ENCODE assay signal across 8 cellular contexts in the genomic region with DNA sequence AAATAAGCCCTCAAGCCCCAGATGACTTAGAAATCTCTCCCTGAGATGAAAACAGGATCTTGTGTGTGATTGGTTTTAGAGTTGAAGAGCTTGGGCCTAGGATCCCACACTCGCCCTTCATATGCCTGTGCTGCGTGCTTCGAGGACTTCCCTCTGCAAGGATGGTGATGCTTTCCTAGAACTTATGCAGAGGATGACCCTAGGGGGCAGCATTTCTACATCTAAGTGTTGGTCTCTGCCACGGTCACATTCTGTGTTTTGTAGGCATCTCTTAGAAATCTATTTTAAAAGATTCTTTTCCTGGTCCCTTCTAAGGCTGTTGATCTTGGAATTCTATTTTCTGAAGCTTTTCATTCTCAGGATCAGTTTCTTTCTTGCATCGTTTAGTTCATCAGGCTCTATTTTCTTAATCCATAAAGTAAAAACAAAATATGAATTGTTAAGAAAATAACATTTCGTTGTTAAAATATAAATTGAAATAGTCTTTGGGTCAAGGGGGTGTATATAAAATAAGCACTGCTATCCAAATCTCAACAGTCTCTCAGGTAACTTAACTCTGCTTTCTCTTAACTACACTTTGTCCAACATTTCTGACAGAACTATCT. TPM values are rescaled to one million over a fixed set of nuclear protein-coding genes. Genes with fewer than 3 reads are reported as not detected.
DNase-seq lines count a peak whose midpoint lies in the region; ATAC-seq and TF ChIP-seq lines count a peak whose summit lies in the region.

No MANE protein-coding gene starts in this region.

- WGBS in testis, 2 donors: 58 to 59% methylated on average over 6 of the region's 6 CpGs

- DNase-seq in AG20443 (ENCODE audit: low spot score): peak; percentile 88
- no peak for DNase-seq in GM06990 (ENCODE audit: extremely low read depth, insufficient read length)
- DNase-seq in NCI-H2227 treated with DMSO at 0.1 percent for 48 hours (lab: John Stamatoyannopoulos, UW): peak; percentile 21
- peak; percentile 81 for DNase-seq in iris pigment epithelial cell (ENCODE audit: low read depth)
- DNase-seq in testis: peak; percentile 83

- intact Hi-C loops in testis (cut with DNase I; ENCODE audit: low total_unique reads): no loop called here

- peaks cover 8% of the 10 kb centered on the region for H3K4me1 Mint-ChIP-seq in brain

- TF ChIP-seq POLR2A in testis (IDR thresholded peaks at IDR 0.05): no peak

- no peaks in the 10 kb centered on the region for H3K9me3 ChIP-seq in testis

- ATAC-seq in HG02678 (IDR thresholded peaks at IDR 0.05; ENCODE audit: unreplicated experiment): no peak
- no peak for ATAC-seq in GM18517 (IDR thresholded peaks at IDR 0.05; ENCODE audit: unreplicated experiment)

- no peaks in the 10 kb centered on the region for H3K27me3 Mint-ChIP-seq in brain

- no peak overlapping the region for H3K27ac ChIP-seq in testis

- H3K27me3 ChIP-seq in GM06990 (replicated peaks; ENCODE audit: control insufficient read depth, insufficient read depth, low read length): no peaks in the 10 kb centered on the region
- H3K27me3 ChIP-seq in testis: no peaks in the 10 kb centered on the region

- H3K9me3 Mint-ChIP-seq in brain: no peaks in the 10 kb centered on the region

- peaks cover 7% of the 10 kb centered on the region for H3K36me3 ChIP-seq in GM06990 (ENCODE audit: control insufficient read depth, insufficient read depth, low read length)
- H3K36me3 ChIP-seq in testis (ENCODE audit: low read depth, missing control alignments): no peaks in the 10 kb centered on the region

- H3K36me3 Mint-ChIP-seq in brain: peaks cover 23% of the 10 kb centered on the region

- H3K4me1 ChIP-seq in testis: no peaks in the 10 kb centered on the region

- TF ChIP-seq CTCF in GM06990 (IDR thresholded peaks at IDR 0.05; ENCODE audit: insufficient read depth, low read length, poor library complexity, severe bottlenecking): peak; percentile 48
- peak; percentile 69 to 75 for TF ChIP-seq CTCF in brain (conservative IDR thresholded peaks at IDR 0.05)
- peak in 2 of 3 experiments; percentile 59 to 61 for TF ChIP-seq CTCF in testis (IDR thresholded peaks at IDR 0.05)

- H3K4me3 ChIP-seq in GM06990 (replicated peaks; ENCODE audit: low read depth, low read length) (no peak overlapping the region), testis (no peak overlapping the region)

- no peak overlapping the region for H3K4me3 Mint-ChIP-seq in brain

- peak overlapping the region in 2 of 5 experiments; percentile 7 to 56 for H3K27ac Mint-ChIP-seq in brain

RNA-seq across cellular contexts. Expression of a gene that starts 45.7 kb away (rescaled TPM):
- polyA plus RNA-seq in brain (ENCODE audit: insufficient read depth, low read depth, low replicate concordance) (19.0 TPM), testis (ENCODE audit: insufficient read depth, low read depth, low replicate concordance) (9.5 TPM)
- total RNA-seq in testis: 10 to 100 TPM in 1 of 2 donors, 1 to 10 TPM in 1; 7.9 to 16.9 TPM

RNA-seq across cellular contexts. Expression of a gene that starts 48.0 kb away (rescaled TPM):
- polyA plus RNA-seq in brain (ENCODE audit: insufficient read depth, low read depth, low replicate concordance) (28.0 TPM), testis (ENCODE audit: insufficient read depth, low read depth, low replicate concordance) (29.2 TPM)
- total RNA-seq in testis: 10 to 100 TPM; 22.5 to 28.6 TPM
